In the genomic region with DNA sequence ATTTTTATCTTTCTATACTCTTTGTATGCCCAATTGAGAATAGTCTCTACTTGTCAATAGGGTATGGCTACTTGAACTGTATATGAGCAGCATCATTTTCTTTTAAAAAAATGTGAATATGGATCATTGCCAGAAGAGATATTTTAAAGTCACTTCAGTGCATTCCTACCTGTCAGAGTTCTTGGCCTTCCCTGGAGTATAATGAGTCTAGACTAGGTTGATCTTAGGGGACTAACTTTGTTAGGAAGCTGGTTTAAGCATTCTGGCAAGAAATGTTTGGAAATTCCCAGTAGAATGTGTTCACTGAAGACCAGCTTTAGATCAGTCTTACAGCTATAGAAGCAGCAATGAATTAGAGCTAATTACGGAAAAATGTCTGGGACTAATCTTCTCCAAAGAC, we compare ENCODE assay signal across 1 cellular context.
TF ChIP-seq lines count a peak whose summit lies in the region.

No MANE protein-coding gene starts in this region.

TF ChIP-seq in SK-N-SH, 30 proteins besides CTCF, POLR2A, EP300 and RAD21 (continued from another document):
- TF ChIP-seq IRF3 (IDR thresholded peaks at IDR 0.05; ENCODE audit: low read depth, low read length) (no peak), RCOR1 (IDR thresholded peaks at IDR 0.05; ENCODE audit: low read length) (no peak), SIN3A (IDR thresholded peaks at IDR 0.05; ENCODE audit: borderline replicate concordance, low read depth, low read length) (no peak), MEF2A (IDR thresholded peaks at IDR 0.05; ENCODE audit: borderline replicate concordance, low read depth) (no peak), FOSL2 (IDR thresholded peaks at IDR 0.05; ENCODE audit: borderline replicate concordance, low read depth) (no peak), EZH2phosphoT487 (IDR thresholded peaks at IDR 0.05; ENCODE audit: borderline replicate concordance, low read depth) (no peak), FOXJ3 (CRISPR knock-in tag; IDR thresholded peaks at IDR 0.05) (no peak), POLR2AphosphoS5 (IDR thresholded peaks at IDR 0.05; ENCODE audit: low read depth, low read length) (no peak), NFIC (IDR thresholded peaks at IDR 0.05; ENCODE audit: borderline replicate concordance) (peak; percentile 69), JUND (IDR thresholded peaks at IDR 0.05) (peak; percentile 32; the same call in 1 of the 2 replicates), CHD2 (IDR thresholded peaks at IDR 0.05; ENCODE audit: low read length, partially characterized antibody) (no peak)
- TF ChIP-seq, protein P1, sequence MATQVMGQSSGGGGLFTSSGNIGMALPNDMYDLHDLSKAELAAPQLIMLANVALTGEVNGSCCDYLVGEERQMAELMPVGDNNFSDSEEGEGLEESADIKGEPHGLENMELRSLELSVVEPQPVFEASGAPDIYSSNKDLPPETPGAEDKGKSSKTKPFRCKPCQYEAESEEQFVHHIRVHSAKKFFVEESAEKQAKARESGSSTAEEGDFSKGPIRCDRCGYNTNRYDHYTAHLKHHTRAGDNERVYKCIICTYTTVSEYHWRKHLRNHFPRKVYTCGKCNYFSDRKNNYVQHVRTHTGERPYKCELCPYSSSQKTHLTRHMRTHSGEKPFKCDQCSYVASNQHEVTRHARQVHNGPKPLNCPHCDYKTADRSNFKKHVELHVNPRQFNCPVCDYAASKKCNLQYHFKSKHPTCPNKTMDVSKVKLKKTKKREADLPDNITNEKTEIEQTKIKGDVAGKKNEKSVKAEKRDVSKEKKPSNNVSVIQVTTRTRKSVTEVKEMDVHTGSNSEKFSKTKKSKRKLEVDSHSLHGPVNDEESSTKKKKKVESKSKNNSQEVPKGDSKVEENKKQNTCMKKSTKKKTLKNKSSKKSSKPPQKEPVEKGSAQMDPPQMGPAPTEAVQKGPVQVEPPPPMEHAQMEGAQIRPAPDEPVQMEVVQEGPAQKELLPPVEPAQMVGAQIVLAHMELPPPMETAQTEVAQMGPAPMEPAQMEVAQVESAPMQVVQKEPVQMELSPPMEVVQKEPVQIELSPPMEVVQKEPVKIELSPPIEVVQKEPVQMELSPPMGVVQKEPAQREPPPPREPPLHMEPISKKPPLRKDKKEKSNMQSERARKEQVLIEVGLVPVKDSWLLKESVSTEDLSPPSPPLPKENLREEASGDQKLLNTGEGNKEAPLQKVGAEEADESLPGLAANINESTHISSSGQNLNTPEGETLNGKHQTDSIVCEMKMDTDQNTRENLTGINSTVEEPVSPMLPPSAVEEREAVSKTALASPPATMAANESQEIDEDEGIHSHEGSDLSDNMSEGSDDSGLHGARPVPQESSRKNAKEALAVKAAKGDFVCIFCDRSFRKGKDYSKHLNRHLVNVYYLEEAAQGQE (IDR thresholded peaks at IDR 0.05; ENCODE audit: low read depth, low read length) = no peak
- TF ChIP-seq, protein P2, sequence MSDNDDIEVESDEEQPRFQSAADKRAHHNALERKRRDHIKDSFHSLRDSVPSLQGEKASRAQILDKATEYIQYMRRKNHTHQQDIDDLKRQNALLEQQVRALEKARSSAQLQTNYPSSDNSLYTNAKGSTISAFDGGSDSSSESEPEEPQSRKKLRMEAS (IDR thresholded peaks at IDR 0.05; ENCODE audit: low read depth) = no peak
- TF ChIP-seq, protein P3, sequence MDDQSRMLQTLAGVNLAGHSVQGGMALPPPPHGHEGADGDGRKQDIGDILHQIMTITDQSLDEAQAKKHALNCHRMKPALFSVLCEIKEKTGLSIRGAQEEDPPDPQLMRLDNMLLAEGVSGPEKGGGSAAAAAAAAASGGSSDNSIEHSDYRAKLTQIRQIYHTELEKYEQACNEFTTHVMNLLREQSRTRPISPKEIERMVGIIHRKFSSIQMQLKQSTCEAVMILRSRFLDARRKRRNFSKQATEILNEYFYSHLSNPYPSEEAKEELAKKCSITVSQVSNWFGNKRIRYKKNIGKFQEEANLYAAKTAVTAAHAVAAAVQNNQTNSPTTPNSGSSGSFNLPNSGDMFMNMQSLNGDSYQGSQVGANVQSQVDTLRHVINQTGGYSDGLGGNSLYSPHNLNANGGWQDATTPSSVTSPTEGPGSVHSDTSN (IDR thresholded peaks at IDR 0.05) = peak; percentile 90
